8 cellular contexts compared by ENCODE assay signal in genomic region chr12:56565510-56566101, GRCh38. TPM values are rescaled to one million over a fixed set of nuclear protein-coding genes. Genes with fewer than 3 reads are reported as not detected.
DNase-seq lines count a peak whose midpoint lies in the region; ATAC-seq, FAIRE-seq and TF ChIP-seq lines count a peak whose summit lies in the region.

No MANE protein-coding gene starts in this region.

- H3K27me3 ChIP-seq in KMS-11 (ENCODE audit: insufficient read depth, low read depth) (no peaks in the 10 kb centered on the region), pancreas (no peaks in the 10 kb centered on the region)

- WGBS in pancreas, 2 donors = 70 to 88% methylated on average over 6 of the region's 6 CpGs

- H3K9ac ChIP-seq in KMS-11 = no peak overlapping the region

- DNase-seq in SHP77 (lab: John Stamatoyannopoulos, UW) (peak; percentile 21 to 48), SHP77 treated with DMSO at 0.1 percent for 48 hours (lab: John Stamatoyannopoulos, UW) (no peak), globus pallidus (ENCODE audit: low spot score) (peak; percentile 17), pancreas (peak in 3 of 6 donors; percentile 8 to 31 (median 12))
- peak; percentile 45 for DNase-seq in activated T-cell treated with anti-CD3 and anti-CD28 coated beads, Interleukin-2, amount 50 U/mL, for 24 hours

- H3K4me1 ChIP-seq in KMS-11 (ENCODE audit: low read depth, poor library complexity, severe bottlenecking) (peaks cover 10% of the 10 kb centered on the region), pancreas (no peaks in the 10 kb centered on the region)

- H3K9me3 ChIP-seq in pancreas = no peaks in the 10 kb centered on the region

- H3K4me2 ChIP-seq in KMS-11 = no peak overlapping the region; the same call in 1 of the 2 replicates

- H4K20me1 ChIP-seq in KMS-11 (ENCODE audit: insufficient read depth) = no peaks in the 10 kb centered on the region

- H3K27me3 Mint-ChIP-seq in activated T-cell treated with anti-CD3 and anti-CD28 coated beads, Interleukin-2, amount 50 U/mL, for 24 hours = no peaks in the 10 kb centered on the region

- no peak overlapping the region for H3K27ac Mint-ChIP-seq in activated T-cell treated with anti-CD3 and anti-CD28 coated beads, Interleukin-2, amount 50 U/mL, for 24 hours

- H3K79me2 ChIP-seq in KMS-11 (ENCODE audit: insufficient read depth, low read depth) = no peaks in the 10 kb centered on the region

- FAIRE-seq in pancreas (lab: Jason Lieb, UNC) = no peak

- H3K27ac ChIP-seq in KMS-11 = no peak overlapping the region
- H3K27ac ChIP-seq in pancreas = peak overlapping the region in 1 of 4 donors; percentile 33

- H2AFZ ChIP-seq in KMS-11 (ENCODE audit: low read depth) = peak overlapping the region; percentile 0; the same call in 1 of the 2 replicates

- H3K4me3 ChIP-seq in KMS-11 (IDR thresholded peaks at IDR 0.05; ENCODE audit: insufficient read depth, low read depth, low read length) (no peak overlapping the region), pancreas (no peak overlapping the region)

- H3K9me3 Mint-ChIP-seq in activated T-cell treated with anti-CD3 and anti-CD28 coated beads, Interleukin-2, amount 50 U/mL, for 24 hours = no peaks in the 10 kb centered on the region

- TF ChIP-seq CTCF in KMS-11 (conservative IDR thresholded peaks at IDR 0.05; ENCODE audit: low read depth, low read length) (no peak), pancreas (IDR thresholded peaks at IDR 0.05) (no peak)

- ATAC-seq in pancreas (peak in 3 of 4 donors; percentile 63 to 75 (median 69)), HG03520 (IDR thresholded peaks at IDR 0.05; ENCODE audit: unreplicated experiment) (no peak), HG02938 (IDR thresholded peaks at IDR 0.05; ENCODE audit: unreplicated experiment) (no peak)

- H3K36me3 Mint-ChIP-seq in activated T-cell treated with anti-CD3 and anti-CD28 coated beads, Interleukin-2, amount 50 U/mL, for 24 hours (ENCODE audit: low read depth) = no peaks in the 10 kb centered on the region

- peaks cover 25% of the 10 kb centered on the region for H3K4me1 Mint-ChIP-seq in activated T-cell treated with anti-CD3 and anti-CD28 coated beads, Interleukin-2, amount 50 U/mL, for 24 hours (ENCODE audit: low read depth)

- intact Hi-C loops in pancreas (cut with DNase I) = no loop called here

- H3K36me3 ChIP-seq in KMS-11 (ENCODE audit: insufficient read depth) (no peaks in the 10 kb centered on the region), pancreas (no peaks in the 10 kb centered on the region)

- H3K4me3 Mint-ChIP-seq in activated T-cell treated with anti-CD3 and anti-CD28 coated beads, Interleukin-2, amount 50 U/mL, for 24 hours = peak overlapping the region; percentile 29

RNA-seq across cellular contexts. Expression of gene RBMS2, which starts 44.0 kb away (rescaled TPM):
- 10 to 100 TPM in 4 of 6 donors, 1 to 10 TPM in 2; 8.5 to 30.8 (median 12.1) TPM for total RNA-seq in pancreas
- polyA plus RNA-seq in pancreas = 1 to 10 TPM; 5.4 to 6.2 TPM

Comparison
In these comparisons a context has a peak if more than half of its experiments do, and no peak if none do; other contexts are left out.
1. ATAC-seq: peak in pancreas (3 of 4); none in HG03520 (single experiment) and HG02938 (single experiment).